Comparison of ENCODE assay signal across 17 cellular contexts in genomic region chr1:1577367-1578011, GRCh38. TPM values are rescaled to one million over a fixed set of nuclear protein-coding genes. Genes with fewer than 3 reads are reported as not detected.
DNase-seq lines count a peak whose midpoint lies in the region; ATAC-seq, FAIRE-seq and TF ChIP-seq lines count a peak whose summit lies in the region.
"Had no signal": no experiment of that assay in that cellular context is flagged by ENCODE, and none has a peak within 500 bp of the region (broad histone marks: within the 10 kb centered on the region; RNA-seq: fewer than 3 reads in every experiment).

No MANE protein-coding gene starts in this region.

- CTCF ChIA-PET in HepG2 (lab: Yijun Ruan, JAX; ENCODE audit: low intra/inter-chr PET ratio, low total read pairs): no interaction called here

- H3K4me2 ChIP-seq in HepG2 (ENCODE audit: low read depth, low read length): peak overlapping the region; percentile 70

- H3K4me1 ChIP-seq in HepG2 (ENCODE audit: insufficient read depth, low read length): peaks cover 46% of the 10 kb centered on the region
- H3K4me1 ChIP-seq in right lobe of liver: peaks cover 0 to 18% (median 4%) of the 10 kb centered on the region in 4 donors
- H3K4me1 ChIP-seq in transverse colon: peaks cover 10 to 28% (median 21%) of the 10 kb centered on the region in 4 donors

- no peak for TF ChIP-seq RAD21 in HepG2 (CRISPR knock-in tag; IDR thresholded peaks at IDR 0.05)

- 0% methylated on average over 4 of the region's 10 CpGs for WGBS in HepG2 (ENCODE audit: low lambda C conversion rate)
- 26% methylated on average over 4 of the region's 10 CpGs for WGBS in right lobe of liver (ENCODE audit: insufficient coverage, low coverage, low lambda C conversion rate, missing lambda C conversion rate)
- 42% methylated on average over 5 of the region's 10 CpGs; no CpG with 5 or more reads in 1 of the 2 donors for WGBS in transverse colon (ENCODE audit: low coverage in 1 of 2), 2 donors

- H3K27ac ChIP-seq in HepG2 (ENCODE audit: extremely low read length, insufficient read depth, low read length) (no peak overlapping the region), right lobe of liver (no peak overlapping the region), transverse colon (peak overlapping the region in 1 of 4 donors; percentile 18)

- H4K20me1 ChIP-seq in HepG2 (ENCODE audit: insufficient read depth, low read length): peaks cover 3% of the 10 kb centered on the region

- TF ChIP-seq POLR2A in HepG2 (IDR thresholded peaks at IDR 0.05; ENCODE audit: insufficient read depth in 1 of 2, low read depth in 2 of 2, low read length in 2 of 2) (no peak; a peak in 1 of 4 replicates), right lobe of liver (IDR thresholded peaks at IDR 0.05) (no peak), transverse colon (IDR thresholded peaks at IDR 0.05) (no peak)

- TF ChIP-seq CTCF in HepG2 (CRISPR knock-in tag; IDR thresholded peaks at IDR 0.05): no peak
- TF ChIP-seq CTCF in right lobe of liver (IDR thresholded peaks at IDR 0.05): no peak
- TF ChIP-seq CTCF in transverse colon (IDR thresholded peaks at IDR 0.05): no peak
- TF ChIP-seq CTCF in foreskin fibroblast (IDR thresholded peaks at IDR 0.05; ENCODE audit: low read depth, low read length): no peak

- no peaks in the 10 kb centered on the region for H3K36me3 ChIP-seq in HepG2 (replicated peaks in 1 of 2; ENCODE audit: control insufficient read depth in 1 of 2, insufficient read depth in 2 of 2, low read length in 2 of 2)
- H3K36me3 ChIP-seq in right lobe of liver: no peaks in the 10 kb centered on the region
- H3K36me3 ChIP-seq in transverse colon: no peaks in the 10 kb centered on the region

- ATAC-seq in HepG2 (peak; percentile 48), right lobe of liver (no peak), left lobe of liver (peak; percentile 18), GM18873 (IDR thresholded peaks at IDR 0.05; ENCODE audit: low FRiP score, unreplicated experiment) (no peak)

- POLR2A ChIA-PET in HepG2 (lab: Yijun Ruan, JAX): interaction anchor here (1.2 to 4.4 kb wide), 5 partner anchors 9 to 72 kb away, joined by 3 to 29 read pairs (median 5); partner anchors contain the start of gene MIB2

- peak; percentile 20 for DNase-seq in HepG2 (ENCODE audit: low spot score)
- DNase-seq in right lobe of liver: no peak
- peak; percentile 6 for DNase-seq in NCI-H69 (lab: John Stamatoyannopoulos, UW)
- DNase-seq in left lobe of liver (ENCODE audit: low spot score): no peak
- DNase-seq in transverse colon: peak; percentile 25
- DNase-seq in stimulated activated CD4-positive, alpha-beta T cell treated with anti-CD3 and anti-CD28 coated beads, Interleukin-15, amount 100 ng/mL, for 24 hours: no peak
- DNase-seq in foreskin fibroblast: no peak
- DNase-seq: C1 segment of cervical spinal cord, DMS153, H9, NCI-H187, NCI-H524 treated with DMSO at 0.1 percent for 48 hours, OCI-M1, RPMI8226 had no signal

- no peak overlapping the region for H2AFZ ChIP-seq in HepG2 (ENCODE audit: low read length)

- TF ChIP-seq EP300 in HepG2 (IDR thresholded peaks at IDR 0.05; ENCODE audit: low read depth in 2 of 2, low read length in 2 of 2) (no peak), HepG2 (CRISPR knock-in tag; IDR thresholded peaks at IDR 0.05; ENCODE audit: borderline replicate concordance) (no peak), transverse colon (IDR thresholded peaks at IDR 0.05; ENCODE audit: low read depth) (no peak)

- H3K27me3 ChIP-seq in HepG2 (ENCODE audit: control insufficient read depth in 1 of 2, insufficient read depth in 2 of 2, low read length in 2 of 2) (peaks cover 0 to 19% of the 10 kb centered on the region in 2 experiments; a peak in 3 of 5 replicates), right lobe of liver (no peaks in the 10 kb centered on the region), transverse colon (peaks cover 29% of the 10 kb centered on the region)

- H3K79me2 ChIP-seq in HepG2 (ENCODE audit: insufficient read depth, low read length): peaks cover 18% of the 10 kb centered on the region

- FAIRE-seq in HepG2 (lab: Jason Lieb, UNC): no peak
- FAIRE-seq: GM19239 had no signal

- H3K4me3 ChIP-seq in HepG2 (replicated peaks in 1 of 3; ENCODE audit: insufficient read depth in 1 of 3, low read depth in 2 of 3, low read length in 3 of 3): peak overlapping the region in 1 of 3 experiments; percentile 50; a peak in 2 of 6 replicates
- H3K4me3 ChIP-seq in right lobe of liver: no peak overlapping the region
- H3K4me3 ChIP-seq in transverse colon: no peak overlapping the region
- no peak overlapping the region for H3K4me3 ChIP-seq in foreskin fibroblast (ENCODE audit: low read depth in 1 of 2, low read length in 2 of 2)

- intact Hi-C loops in HepG2 (cut with micrococcal nuclease; ENCODE audit: unreplicated experiment) (loop anchor here (5.0 kb wide), 1 partner anchor 35 kb away; no protein-coding TSS in a partner anchor), right lobe of liver (cut with DNase I) (no loop called here), transverse colon (cut with DNase I; ENCODE audit: low total_unique reads) (loop anchor here (5.0 kb wide), 1 partner anchor 240 kb away; no protein-coding TSS in a partner anchor)

- H3K9me3 ChIP-seq in HepG2 (ENCODE audit: low read length) (no peaks in the 10 kb centered on the region), right lobe of liver (no peaks in the 10 kb centered on the region), transverse colon (no peaks in the 10 kb centered on the region)

- BruUV-seq in HepG2 (replicated peaks; lab: Mats Ljungman, UMichigan): no TSS peak

- H3K9ac ChIP-seq in HepG2 (ENCODE audit: insufficient read depth, low read depth, low read length): 0 out of 2 replicates have a peak overlapping the region, but pooled peaks have one; percentile 24

- in situ Hi-C loops in HepG2 (cut with HindIII; ENCODE audit: extremely low pct_ligation_motif_present, low pct_unique_long_range_greater_than_20kb): loop anchor here (5.0 kb wide), 1 partner anchor 40 kb away; the partner anchor contains the start of gene MIB2
- in situ Hi-C loops in transverse colon (cut with MboI; ENCODE audit: low pct_ligation_motif_present in 1 of 4, low pct_unique_long_range_greater_than_20kb in 1 of 4, low sequenced_read_pairs in 3 of 4): no loop called here

RNA-seq across cellular contexts. Expression of gene SSU72, which starts 2.8 kb away (rescaled TPM):
- total RNA-seq in HepG2 (2016; rRNA removed; fragmentation: Illumina TruSeq; extraction: Trizol) (63.5 and 67.1 TPM in 2 replicates), right lobe of liver (10 to 100 TPM; 46.6 to 72.6 (median 63.8) TPM), left lobe of liver (65.4 TPM), transverse colon (100 to 1,000 TPM in 3 of 4 donors, 10 to 100 TPM in 1; 95.0 to 162 (median 136) TPM)
- total RNA-seq in HepG2 (2016; cell fraction: cytosol; rRNA removed; fragmentation: Illumina TruSeq; extraction: Trizol; ENCODE audit: low read depth): 174 and 181 TPM in 2 replicates
- total RNA-seq in HepG2 (2016; cell fraction: insoluble cytoplasmic fraction; rRNA removed; fragmentation: Illumina TruSeq; extraction: Trizol): 55.4 and 71.0 TPM in 2 replicates
- total RNA-seq in HepG2 (2016; cell fraction: membrane; rRNA removed; fragmentation: Illumina TruSeq; extraction: Trizol): 205 and 206 TPM in 2 replicates
- total RNA-seq in HepG2 (2016; cell fraction: nucleus; rRNA removed; fragmentation: Illumina TruSeq; extraction: Trizol): 33.8 and 37.5 TPM in 2 replicates
- polyA plus RNA-seq in HepG2 (2011; rRNA removed): 41.7 and 42.8 TPM in 2 replicates
- polyA plus RNA-seq in HepG2 (2011; cell fraction: cytosol; rRNA removed): 46.2 and 47.3 TPM in 2 replicates
- polyA plus RNA-seq in HepG2 (2011; cell fraction: nucleus; rRNA removed): 54.5 and 58.4 TPM in 2 replicates
- 78.4 and 81.7 TPM in 2 replicates for polyA plus RNA-seq in HepG2 (2012)
- 402 and 408 TPM in 2 replicates for polyA plus RNA-seq in HepG2 (2016; cell fraction: cytosol; fragmentation: Illumina TruSeq; extraction: Trizol; ENCODE audit: low read depth)
- polyA plus RNA-seq in HepG2 (2016; cell fraction: insoluble cytoplasmic fraction; fragmentation: Illumina TruSeq; extraction: Trizol; ENCODE audit: low read depth): 95.7 and 105 TPM in 2 replicates
- polyA plus RNA-seq in HepG2 (2016; cell fraction: membrane; fragmentation: Illumina TruSeq; extraction: Trizol; ENCODE audit: low read depth): 348 and 359 TPM in 2 replicates
- 88.7 and 92.0 TPM in 2 replicates for polyA plus RNA-seq in HepG2 (2016; cell fraction: nucleus; fragmentation: Illumina TruSeq; extraction: Trizol; ENCODE audit: insufficient read depth, low read depth)
- 60.1 and 74.5 TPM in 2 replicates for polyA minus RNA-seq in HepG2 (2011; rRNA and poly(A)+ RNA removed; ENCODE audit: low replicate concordance)
- 44.8 and 47.0 TPM in 2 replicates for polyA minus RNA-seq in HepG2 (2011; cell fraction: cytosol; rRNA and poly(A)+ RNA removed)
- 35.7 and 37.5 TPM in 2 replicates for polyA minus RNA-seq in HepG2 (2011; cell fraction: nucleus; rRNA and poly(A)+ RNA removed)

RNA-seq across cellular contexts. Expression of gene FNDC10, which starts 22.4 kb away (rescaled TPM):
- total RNA-seq in HepG2 (2016; rRNA removed; fragmentation: Illumina TruSeq; extraction: Trizol): 2.0 and 2.5 TPM in 2 replicates
- 6.6 and 6.8 TPM in 2 replicates for total RNA-seq in HepG2 (2016; cell fraction: cytosol; rRNA removed; fragmentation: Illumina TruSeq; extraction: Trizol; ENCODE audit: low read depth)
- total RNA-seq in HepG2 (2016; cell fraction: insoluble cytoplasmic fraction; rRNA removed; fragmentation: Illumina TruSeq; extraction: Trizol): 2.4 and 2.8 TPM in 2 replicates
- 10.4 and 11.3 TPM in 2 replicates for total RNA-seq in HepG2 (2016; cell fraction: membrane; rRNA removed; fragmentation: Illumina TruSeq; extraction: Trizol)
- total RNA-seq in HepG2 (2016; cell fraction: nucleus; rRNA removed; fragmentation: Illumina TruSeq; extraction: Trizol): 1.1 and 1.3 TPM in 2 replicates
- polyA plus RNA-seq in HepG2 (2011; rRNA removed): 2.2 and 3.1 TPM in 2 replicates
- polyA plus RNA-seq in HepG2 (2011; cell fraction: cytosol; rRNA removed): 2.6 and 5.4 TPM in 2 replicates
- 3.9 and 4.3 TPM in 2 replicates for polyA plus RNA-seq in HepG2 (2011; cell fraction: nucleus; rRNA removed)
- 4.0 and 4.3 TPM in 2 replicates for polyA plus RNA-seq in HepG2 (2012)
- polyA plus RNA-seq in HepG2 (2016; cell fraction: cytosol; fragmentation: Illumina TruSeq; extraction: Trizol; ENCODE audit: low read depth): 20.0 and 21.4 TPM in 2 replicates
- polyA plus RNA-seq in HepG2 (2016; cell fraction: insoluble cytoplasmic fraction; fragmentation: Illumina TruSeq; extraction: Trizol; ENCODE audit: low read depth): 5.1 and 6.0 TPM in 2 replicates
- 21.7 and 28.5 TPM in 2 replicates for polyA plus RNA-seq in HepG2 (2016; cell fraction: membrane; fragmentation: Illumina TruSeq; extraction: Trizol; ENCODE audit: low read depth)
- polyA plus RNA-seq in HepG2 (2016; cell fraction: nucleus; fragmentation: Illumina TruSeq; extraction: Trizol; ENCODE audit: insufficient read depth, low read depth): 4.3 and 4.8 TPM in 2 replicates
- polyA minus RNA-seq in HepG2 (2011; rRNA and poly(A)+ RNA removed; ENCODE audit: low replicate concordance): 4.9 TPM in 1 of 2 replicates, not detected in the other
- polyA minus RNA-seq in HepG2 (2011; cell fraction: cytosol; rRNA and poly(A)+ RNA removed): 4.0 and 4.4 TPM in 2 replicates
- 0.64 and 1.1 TPM in 2 replicates for polyA minus RNA-seq in HepG2 (2011; cell fraction: nucleus; rRNA and poly(A)+ RNA removed)
- 1 to 10 TPM in 1 of 6 experiments, under 1 TPM in 5; 0.09 to 1.6 (median 0.46) TPM for total RNA-seq in right lobe of liver
- total RNA-seq in left lobe of liver: 0.58 TPM
- total RNA-seq in transverse colon: 1 to 10 TPM; 1.5 to 4.6 (median 3.7) TPM

RNA-seq across cellular contexts. Expression of gene TMEM240, which starts 37.1 kb away (rescaled TPM):
- total RNA-seq in HepG2 (2016; rRNA removed; fragmentation: Illumina TruSeq; extraction: Trizol) (not detected in 2 replicates), right lobe of liver (under 1 TPM in 1 of 6 experiments, not detected in 5; 0.40 TPM), left lobe of liver (0.98 TPM), transverse colon (10 to 100 TPM in 1 of 4 donors, 1 to 10 TPM in 2, not detected in 1; 3.8 to 27.3 (median 4.2) TPM)
- total RNA-seq in HepG2 (2016; cell fraction: cytosol; rRNA removed; fragmentation: Illumina TruSeq; extraction: Trizol; ENCODE audit: low read depth): not detected in 2 replicates
- not detected in 2 replicates for total RNA-seq in HepG2 (2016; cell fraction: insoluble cytoplasmic fraction; rRNA removed; fragmentation: Illumina TruSeq; extraction: Trizol)
- not detected in 2 replicates for total RNA-seq in HepG2 (2016; cell fraction: membrane; rRNA removed; fragmentation: Illumina TruSeq; extraction: Trizol)
- not detected in 2 replicates for total RNA-seq in HepG2 (2016; cell fraction: nucleus; rRNA removed; fragmentation: Illumina TruSeq; extraction: Trizol)
- polyA plus RNA-seq in HepG2 (2011; rRNA removed): 0.17 and 0.21 TPM in 2 replicates
- polyA plus RNA-seq in HepG2 (2011; cell fraction: cytosol; rRNA removed): 0.17 TPM in 1 of 2 replicates, not detected in the other
- 3.9 and 4.5 TPM in 2 replicates for polyA plus RNA-seq in HepG2 (2011; cell fraction: nucleus; rRNA removed)
- polyA plus RNA-seq in HepG2 (2012): 0.58 and 1.1 TPM in 2 replicates
- polyA plus RNA-seq in HepG2 (2016; cell fraction: cytosol; fragmentation: Illumina TruSeq; extraction: Trizol; ENCODE audit: low read depth): not detected in 2 replicates
- 0.34 TPM in 1 of 2 replicates, not detected in the other for polyA plus RNA-seq in HepG2 (2016; cell fraction: insoluble cytoplasmic fraction; fragmentation: Illumina TruSeq; extraction: Trizol; ENCODE audit: low read depth)
- not detected in 2 replicates for polyA plus RNA-seq in HepG2 (2016; cell fraction: membrane; fragmentation: Illumina TruSeq; extraction: Trizol; ENCODE audit: low read depth)
- 0.90 TPM in 1 of 2 replicates, not detected in the other for polyA plus RNA-seq in HepG2 (2016; cell fraction: nucleus; fragmentation: Illumina TruSeq; extraction: Trizol; ENCODE audit: insufficient read depth, low read depth)
- polyA minus RNA-seq in HepG2 (2011; rRNA and poly(A)+ RNA removed; ENCODE audit: low replicate concordance): not detected in 2 replicates
- not detected in 2 replicates for polyA minus RNA-seq in HepG2 (2011; cell fraction: cytosol; rRNA and poly(A)+ RNA removed)
- not detected in 2 replicates for polyA minus RNA-seq in HepG2 (2011; cell fraction: nucleus; rRNA and poly(A)+ RNA removed)

RNA-seq across cellular contexts. Expression of gene MIB2, which starts 37.8 kb away (rescaled TPM):
- total RNA-seq in HepG2 (2016; rRNA removed; fragmentation: Illumina TruSeq; extraction: Trizol) (10.3 and 30.4 TPM in 2 replicates), right lobe of liver (10 to 100 TPM; 20.7 to 38.5 (median 33.9) TPM), left lobe of liver (65.1 TPM), transverse colon (100 to 1,000 TPM in 3 of 4 donors, 10 to 100 TPM in 1; 94.2 to 346 (median 224) TPM)
- total RNA-seq in HepG2 (2016; cell fraction: cytosol; rRNA removed; fragmentation: Illumina TruSeq; extraction: Trizol; ENCODE audit: low read depth): 16.4 and 16.7 TPM in 2 replicates
- 9.2 and 32.3 TPM in 2 replicates for total RNA-seq in HepG2 (2016; cell fraction: insoluble cytoplasmic fraction; rRNA removed; fragmentation: Illumina TruSeq; extraction: Trizol)
- total RNA-seq in HepG2 (2016; cell fraction: membrane; rRNA removed; fragmentation: Illumina TruSeq; extraction: Trizol): 20.6 and 22.6 TPM in 2 replicates
- 24.1 and 25.9 TPM in 2 replicates for total RNA-seq in HepG2 (2016; cell fraction: nucleus; rRNA removed; fragmentation: Illumina TruSeq; extraction: Trizol)
- polyA plus RNA-seq in HepG2 (2011; rRNA removed): 19.9 and 31.3 TPM in 2 replicates
- 12.2 and 30.4 TPM in 2 replicates for polyA plus RNA-seq in HepG2 (2011; cell fraction: cytosol; rRNA removed)
- 421 and 707 TPM in 2 replicates for polyA plus RNA-seq in HepG2 (2011; cell fraction: nucleus; rRNA removed)
- polyA plus RNA-seq in HepG2 (2012): 16.8 and 35.3 TPM in 2 replicates
- polyA plus RNA-seq in HepG2 (2016; cell fraction: cytosol; fragmentation: Illumina TruSeq; extraction: Trizol; ENCODE audit: low read depth): 15.5 and 15.9 TPM in 2 replicates
- polyA plus RNA-seq in HepG2 (2016; cell fraction: insoluble cytoplasmic fraction; fragmentation: Illumina TruSeq; extraction: Trizol; ENCODE audit: low read depth): 9.4 and 11.7 TPM in 2 replicates
- polyA plus RNA-seq in HepG2 (2016; cell fraction: membrane; fragmentation: Illumina TruSeq; extraction: Trizol; ENCODE audit: low read depth): 14.1 and 15.4 TPM in 2 replicates
- polyA plus RNA-seq in HepG2 (2016; cell fraction: nucleus; fragmentation: Illumina TruSeq; extraction: Trizol; ENCODE audit: insufficient read depth, low read depth): 59.2 and 75.4 TPM in 2 replicates
- 24.6 and 100 TPM in 2 replicates for polyA minus RNA-seq in HepG2 (2011; rRNA and poly(A)+ RNA removed; ENCODE audit: low replicate concordance)
- 27.4 and 28.8 TPM in 2 replicates for polyA minus RNA-seq in HepG2 (2011; cell fraction: cytosol; rRNA and poly(A)+ RNA removed)
- 51.5 and 62.8 TPM in 2 replicates for polyA minus RNA-seq in HepG2 (2011; cell fraction: nucleus; rRNA and poly(A)+ RNA removed)

RNA-seq across cellular contexts. Expression of gene MMP23B, which starts 54.5 kb away (rescaled TPM):
- total RNA-seq in HepG2 (2016; rRNA removed; fragmentation: Illumina TruSeq; extraction: Trizol) (0.75 and 1.0 TPM in 2 replicates), right lobe of liver (1 to 10 TPM in 5 of 6 experiments, under 1 TPM in 1; 0.75 to 4.0 (median 2.3) TPM), left lobe of liver (1.6 TPM), transverse colon (10 to 100 TPM in 2 of 4 donors, 1 to 10 TPM in 2; 4.9 to 58.9 (median 9.9) TPM)
- total RNA-seq in HepG2 (2016; cell fraction: cytosol; rRNA removed; fragmentation: Illumina TruSeq; extraction: Trizol; ENCODE audit: low read depth): 1.0 and 1.4 TPM in 2 replicates
- 0.46 and 1.8 TPM in 2 replicates for total RNA-seq in HepG2 (2016; cell fraction: insoluble cytoplasmic fraction; rRNA removed; fragmentation: Illumina TruSeq; extraction: Trizol)
- total RNA-seq in HepG2 (2016; cell fraction: membrane; rRNA removed; fragmentation: Illumina TruSeq; extraction: Trizol): 1.1 and 1.5 TPM in 2 replicates
- total RNA-seq in HepG2 (2016; cell fraction: nucleus; rRNA removed; fragmentation: Illumina TruSeq; extraction: Trizol): 2.1 and 2.7 TPM in 2 replicates
- 0.61 and 2.0 TPM in 2 replicates for polyA plus RNA-seq in HepG2 (2011; rRNA removed)
- polyA plus RNA-seq in HepG2 (2011; cell fraction: cytosol; rRNA removed): 0.92 and 1.5 TPM in 2 replicates
- polyA plus RNA-seq in HepG2 (2011; cell fraction: nucleus; rRNA removed): 16.7 and 18.0 TPM in 2 replicates
- 0.85 and 1.5 TPM in 2 replicates for polyA plus RNA-seq in HepG2 (2012)
- polyA plus RNA-seq in HepG2 (2016; cell fraction: cytosol; fragmentation: Illumina TruSeq; extraction: Trizol; ENCODE audit: low read depth): 0.46 and 1.3 TPM in 2 replicates
- polyA plus RNA-seq in HepG2 (2016; cell fraction: insoluble cytoplasmic fraction; fragmentation: Illumina TruSeq; extraction: Trizol; ENCODE audit: low read depth): 0.38 and 0.46 TPM in 2 replicates
- polyA plus RNA-seq in HepG2 (2016; cell fraction: membrane; fragmentation: Illumina TruSeq; extraction: Trizol; ENCODE audit: low read depth): 0.78 and 1.4 TPM in 2 replicates
- polyA plus RNA-seq in HepG2 (2016; cell fraction: nucleus; fragmentation: Illumina TruSeq; extraction: Trizol; ENCODE audit: insufficient read depth, low read depth): 0.47 and 1.1 TPM in 2 replicates
- polyA minus RNA-seq in HepG2 (2011; rRNA and poly(A)+ RNA removed; ENCODE audit: low replicate concordance): 0.54 and 0.75 TPM in 2 replicates
- polyA minus RNA-seq in HepG2 (2011; cell fraction: cytosol; rRNA and poly(A)+ RNA removed): 0.79 TPM in 1 of 2 replicates, not detected in the other
- 0.77 and 1.4 TPM in 2 replicates for polyA minus RNA-seq in HepG2 (2011; cell fraction: nucleus; rRNA and poly(A)+ RNA removed)
- total RNA-seq: HT1080 had no signal

Comparison
In these comparisons a context has a peak if more than half of its experiments do, and no peak if none do; other contexts are left out.
1. ATAC-seq: peak in HepG2 (single experiment) and left lobe of liver (single experiment); none in right lobe of liver (0 of 4) and GM18873 (single experiment).
2. DNase-seq: peak in HepG2 (single experiment), NCI-H69 (single experiment) and transverse colon (single experiment); none in right lobe of liver (0 of 3), left lobe of liver (single experiment), stimulated activated CD4-positive, alpha-beta T cell treated with anti-CD3 and anti-CD28 coated beads, Interleukin-15, amount 100 ng/mL, for 24 hours (single experiment) and foreskin fibroblast (0 of 2).
3. intact Hi-C loops: an anchor here in HepG2 (5.0 kb wide) and transverse colon (5.0 kb wide); none called in right lobe of liver.